Comparison of ENCODE assay signal across 19 cellular contexts in genomic region chr4:81684357-81684756, GRCh38.
DNase-seq lines count a peak whose midpoint lies in the region.
"Had no signal": no experiment of that assay in that cellular context is flagged by ENCODE, and none has a peak within 500 bp of the region (broad histone marks: within the 10 kb centered on the region; RNA-seq: fewer than 3 reads in every experiment).

No MANE protein-coding gene starts in this region.

- DNase-seq in NCI-H1417 (lab: John Stamatoyannopoulos, UW): peak; percentile 22 to 64 (median 32)
- DNase-seq in NCI-H1417 treated with DMSO at 0.1 percent for 48 hours (lab: John Stamatoyannopoulos, UW): no peak
- peak; percentile 15 for DNase-seq in DMS 273 treated with DMSO at 0.1 percent for 48 hours (lab: John Stamatoyannopoulos, UW)
- peak; percentile 24 for DNase-seq in NCI-H345 treated with DMSO at 0.1 percent for 48 hours (lab: John Stamatoyannopoulos, UW; ENCODE audit: unreplicated experiment)
- peak; percentile 11 for DNase-seq in cerebellum (ENCODE audit: low spot score)
- DNase-seq in NCI-H526 (lab: John Stamatoyannopoulos, UW): no peak
- no peak for DNase-seq in NCI-H1930 (lab: John Stamatoyannopoulos, UW)
- DNase-seq in activated gamma-delta T cell (lab: John Stamatoyannopoulos, UW): no peak
- DNase-seq: activated CD4-positive, alpha-beta T cell treated with anti-CD3 and anti-CD28 coated beads, Interleukin-2, amount 50 U/mL, for 48 hours; activated CD4-positive, CD25-positive, alpha-beta regulatory T cell; activated effector memory CD4-positive, alpha-beta T cell treated with Interleukin-2 at 50 U/mL for 16 hours; Caco-2; effector CD8-positive, alpha-beta T cell; foreskin melanocyte; mucosa of descending colon; NCI-H2081 treated with DMSO at 0.1 percent for 48 hours; sigmoid colon; stimulated activated CD8-positive, alpha-beta memory T cell treated with anti-CD3 and anti-CD28 coated beads, Interleukin-4, amount 100 ng/mL, for 48 hours; transverse colon had no signal

Comparison
In these comparisons a context has a peak if more than half of its experiments do, and no peak if none do; other contexts are left out.
1. DNase-seq: peak in NCI-H1417 (3 of 3), DMS 273 treated with DMSO at 0.1 percent for 48 hours (single experiment), NCI-H345 treated with DMSO at 0.1 percent for 48 hours (single experiment) and cerebellum (single experiment); none in NCI-H1417 treated with DMSO at 0.1 percent for 48 hours (single experiment), NCI-H526 (0 of 2), NCI-H1930 (0 of 2) and activated gamma-delta T cell (single experiment).